In the genomic region with DNA sequence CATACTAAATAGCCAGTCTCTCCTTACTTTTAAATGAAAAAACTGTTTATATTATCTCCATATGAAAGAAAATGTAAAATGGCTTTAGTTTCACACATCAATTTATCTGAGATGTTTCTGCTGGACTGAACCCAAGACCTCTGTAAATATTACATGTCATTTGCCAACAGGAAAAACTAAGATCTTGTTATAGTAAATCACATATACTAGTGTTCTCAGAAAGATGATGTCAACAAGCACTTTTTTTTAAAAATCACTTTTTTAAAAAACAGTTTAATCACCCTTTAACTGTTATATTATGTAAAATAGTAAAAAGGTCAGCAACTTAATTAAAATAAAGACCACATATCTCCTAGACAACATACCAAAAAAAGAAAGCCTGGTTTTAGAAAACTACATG, we compare ENCODE assay signal across 9 cellular contexts. TPM values are rescaled to one million over a fixed set of nuclear protein-coding genes. Genes with fewer than 3 reads are reported as not detected.
DNase-seq lines count a peak whose midpoint lies in the region; ATAC-seq, FAIRE-seq and TF ChIP-seq lines count a peak whose summit lies in the region.
"Had no signal": no experiment of that assay in that cellular context is flagged by ENCODE, and none has a peak within 500 bp of the region (broad histone marks: within the 10 kb centered on the region; RNA-seq: fewer than 3 reads in every experiment).

No MANE protein-coding gene starts in this region.

- intact Hi-C loops in kidney (cut with DNase I) = no loop called here

- FAIRE-seq in kidney (lab: Jason Lieb, UNC) (peak; percentile 65), HTR-8/SVneo (lab: Jason Lieb, UNC) (no peak)
- FAIRE-seq: small intestine had no signal

- H3K27ac Mint-ChIP-seq in stimulated activated naive CD8-positive, alpha-beta T cell treated with anti-CD3 and anti-CD28 coated beads, Interleukin-15, Interleukin-2, amounts not matched to agents 100 ng/mL and 50 ng/mL, for 24 hours = peak overlapping the region; percentile 92
- H3K27ac Mint-ChIP-seq in activated naive CD8-positive, alpha-beta T cell = peak overlapping the region; percentile 84

- DNase-seq in stimulated activated naive CD8-positive, alpha-beta T cell treated with anti-CD3 and anti-CD28 coated beads, Interleukin-15, Interleukin-2, amounts not matched to agents 100 U/mL and 50 U/mL, for 24 hours = no peak
- no peak for DNase-seq in kidney
- no peak for DNase-seq in DMS153 (lab: John Stamatoyannopoulos, UW)
- DNase-seq in NCI-H146 (lab: John Stamatoyannopoulos, UW) = no peak
- DNase-seq in HPDE6-E6E7 (ENCODE audit: extremely low spot score) = no peak
- no peak for DNase-seq in HTR-8/SVneo (ENCODE audit: insufficient read length, low spot score)

- no peaks in the 10 kb centered on the region for H3K9me3 Mint-ChIP-seq in stimulated activated naive CD8-positive, alpha-beta T cell treated with anti-CD3 and anti-CD28 coated beads, Interleukin-15, Interleukin-2, amounts not matched to agents 100 ng/mL and 50 ng/mL, for 24 hours
- no peaks in the 10 kb centered on the region for H3K9me3 Mint-ChIP-seq in activated naive CD8-positive, alpha-beta T cell (ENCODE audit: low read depth)

- ATAC-seq in stimulated activated naive CD8-positive, alpha-beta T cell treated with anti-CD3 and anti-CD28 coated beads, Interleukin-15, Interleukin-2, amounts not matched to agents 100 U/mL and 50 U/mL, for 24 hours = no peak

- H3K4me1 Mint-ChIP-seq in stimulated activated naive CD8-positive, alpha-beta T cell treated with anti-CD3 and anti-CD28 coated beads, Interleukin-15, Interleukin-2, amounts not matched to agents 100 ng/mL and 50 ng/mL, for 24 hours (ENCODE audit: low read depth) = peaks cover 56% of the 10 kb centered on the region
- H3K4me1 Mint-ChIP-seq in activated naive CD8-positive, alpha-beta T cell (ENCODE audit: low read depth) = peaks cover 48% of the 10 kb centered on the region

- H3K9ac ChIP-seq in kidney (ENCODE audit: low read length in 2 of 2) = no peak overlapping the region

- no peak overlapping the region for H3K4me3 ChIP-seq in kidney (ENCODE audit: low read length in 2 of 2)

- H3K4me1 ChIP-seq in kidney (ENCODE audit: control insufficient read depth in 1 of 2, insufficient read depth in 1 of 2, low read depth in 1 of 2, low read length in 2 of 2) = peaks cover 5 to 10% of the 10 kb centered on the region in 2 donors

- no peak for TF ChIP-seq CTCF in kidney (IDR thresholded peaks at IDR 0.05; ENCODE audit: borderline replicate concordance, extremely low read depth, insufficient read depth)

- H3K9me3 ChIP-seq in kidney (ENCODE audit: control insufficient read depth in 1 of 2, low read length in 2 of 2) = no peaks in the 10 kb centered on the region

- peaks cover 46% of the 10 kb centered on the region for H3K36me3 Mint-ChIP-seq in stimulated activated naive CD8-positive, alpha-beta T cell treated with anti-CD3 and anti-CD28 coated beads, Interleukin-15, Interleukin-2, amounts not matched to agents 100 ng/mL and 50 ng/mL, for 24 hours (ENCODE audit: low read depth)
- peaks cover 21% of the 10 kb centered on the region for H3K36me3 Mint-ChIP-seq in activated naive CD8-positive, alpha-beta T cell

- H3K4me3 Mint-ChIP-seq in stimulated activated naive CD8-positive, alpha-beta T cell treated with anti-CD3 and anti-CD28 coated beads, Interleukin-15, Interleukin-2, amounts not matched to agents 100 ng/mL and 50 ng/mL, for 24 hours = peak overlapping the region; percentile 75
- H3K4me3 Mint-ChIP-seq in activated naive CD8-positive, alpha-beta T cell = no peak overlapping the region

- peak overlapping the region in 1 of 2 donors; percentile 5 for H3K27ac ChIP-seq in kidney (ENCODE audit: low read depth in 2 of 2, low read length in 2 of 2)

- H3K36me3 ChIP-seq in kidney (ENCODE audit: control insufficient read depth in 1 of 2, insufficient read depth in 2 of 2, low read length in 2 of 2) = peaks cover 4 to 5% of the 10 kb centered on the region in 2 donors

- no peaks in the 10 kb centered on the region for H3K27me3 Mint-ChIP-seq in stimulated activated naive CD8-positive, alpha-beta T cell treated with anti-CD3 and anti-CD28 coated beads, Interleukin-15, Interleukin-2, amounts not matched to agents 100 ng/mL and 50 ng/mL, for 24 hours
- no peaks in the 10 kb centered on the region for H3K27me3 Mint-ChIP-seq in activated naive CD8-positive, alpha-beta T cell

RNA-seq across cellular contexts. Expression of gene PTPN2, which starts 46.3 kb away (rescaled TPM):
- 45.8 TPM for total RNA-seq in kidney
- 23.4 TPM for polyA plus RNA-seq in kidney (ENCODE audit: insufficient read depth, low read depth, low replicate concordance)
